In the genomic region with DNA sequence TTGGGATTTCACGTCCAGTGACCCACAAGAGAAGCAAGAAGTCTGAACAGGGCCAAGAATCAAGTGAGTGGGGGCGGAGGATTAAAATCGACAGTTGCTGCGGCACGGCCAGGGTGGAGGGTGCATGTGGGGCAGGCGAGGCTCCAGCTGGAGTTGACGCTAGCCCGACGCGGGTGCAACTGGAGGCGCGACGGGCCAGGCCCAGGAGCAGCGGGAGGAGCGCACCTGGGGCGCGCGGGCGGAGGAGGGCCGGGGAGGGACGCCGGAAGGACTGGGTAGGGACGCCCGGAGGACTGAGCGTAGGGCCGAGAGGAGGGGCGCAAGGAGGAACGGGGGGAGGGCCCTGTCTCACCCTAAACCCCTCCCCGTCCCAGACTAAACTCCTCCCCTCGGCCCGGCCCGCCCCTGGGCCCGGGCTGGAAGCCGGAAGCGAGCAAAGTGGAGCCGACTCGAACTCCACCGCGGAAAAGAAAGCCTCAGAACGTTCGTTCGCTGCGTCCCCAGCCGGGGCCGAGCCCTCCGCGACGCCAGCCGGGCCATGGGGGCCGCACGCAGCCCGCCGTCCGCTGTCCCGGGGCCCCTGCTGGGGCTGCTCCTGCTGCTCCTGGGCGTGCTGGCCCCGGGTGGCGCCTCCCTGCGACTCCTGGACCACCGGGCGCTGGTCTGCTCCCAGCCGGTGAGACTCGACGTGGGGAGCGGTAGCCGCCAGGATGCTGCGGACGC, we compare ENCODE assay signal across 8 cellular contexts. TPM values are rescaled to one million over a fixed set of nuclear protein-coding genes. Genes with fewer than 3 reads are reported as not detected.
A peak's percentile ranks its signal among the peaks of the same experiment; 100 is the strongest.
DNase-seq lines count a peak whose midpoint lies in the region; ATAC-seq and TF ChIP-seq lines count a peak whose summit lies in the region.

A gene with protein sequence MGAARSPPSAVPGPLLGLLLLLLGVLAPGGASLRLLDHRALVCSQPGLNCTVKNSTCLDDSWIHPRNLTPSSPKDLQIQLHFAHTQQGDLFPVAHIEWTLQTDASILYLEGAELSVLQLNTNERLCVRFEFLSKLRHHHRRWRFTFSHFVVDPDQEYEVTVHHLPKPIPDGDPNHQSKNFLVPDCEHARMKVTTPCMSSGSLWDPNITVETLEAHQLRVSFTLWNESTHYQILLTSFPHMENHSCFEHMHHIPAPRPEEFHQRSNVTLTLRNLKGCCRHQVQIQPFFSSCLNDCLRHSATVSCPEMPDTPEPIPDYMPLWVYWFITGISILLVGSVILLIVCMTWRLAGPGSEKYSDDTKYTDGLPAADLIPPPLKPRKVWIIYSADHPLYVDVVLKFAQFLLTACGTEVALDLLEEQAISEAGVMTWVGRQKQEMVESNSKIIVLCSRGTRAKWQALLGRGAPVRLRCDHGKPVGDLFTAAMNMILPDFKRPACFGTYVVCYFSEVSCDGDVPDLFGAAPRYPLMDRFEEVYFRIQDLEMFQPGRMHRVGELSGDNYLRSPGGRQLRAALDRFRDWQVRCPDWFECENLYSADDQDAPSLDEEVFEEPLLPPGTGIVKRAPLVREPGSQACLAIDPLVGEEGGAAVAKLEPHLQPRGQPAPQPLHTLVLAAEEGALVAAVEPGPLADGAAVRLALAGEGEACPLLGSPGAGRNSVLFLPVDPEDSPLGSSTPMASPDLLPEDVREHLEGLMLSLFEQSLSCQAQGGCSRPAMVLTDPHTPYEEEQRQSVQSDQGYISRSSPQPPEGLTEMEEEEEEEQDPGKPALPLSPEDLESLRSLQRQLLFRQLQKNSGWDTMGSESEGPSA (plus strand): TSS at position 447 of the 723 bp plus-strand sequence. CDS start 92 bp downstream, at position 539.

- H3K27ac ChIP-seq in adipose tissue (ENCODE audit: low read depth, low read length) (peak within 1 kb of the TSS; percentile 44), heart right ventricle (peak within 1 kb of the TSS; percentile 49 to 99 (median 90)), transverse colon (peak within 1 kb of the TSS; percentile 91 to 97 (median 93))

- WGBS in adipose tissue, 3 donors = 0 to 1% (median 1%) methylated on average over 51 to 68 of the region's 68 CpGs
- 1% methylated on average over 66 to 68 of the region's 68 CpGs for WGBS in heart right ventricle, 2 donors
- 0 to 1% methylated on average over 2 to 39 of the region's 68 CpGs for WGBS in transverse colon (ENCODE audit: low coverage in 1 of 2), 2 donors

- in situ Hi-C loops in transverse colon (cut with MboI; ENCODE audit: low pct_ligation_motif_present in 1 of 4, low pct_unique_long_range_greater_than_20kb in 1 of 4, low sequenced_read_pairs in 3 of 4) = no loop called here

- no peaks in the 10 kb centered on the region for H3K27me3 ChIP-seq in heart right ventricle
- H3K27me3 ChIP-seq in transverse colon = no peaks in the 10 kb centered on the region

- H3K4me3 ChIP-seq in heart right ventricle (peak within 1 kb of the TSS; percentile 72 to 98 (median 96)), transverse colon (peak within 1 kb of the TSS; percentile 83 to 92 (median 90))

- H3K4me1 ChIP-seq in heart right ventricle = peaks cover 0 to 48% (median 17%) of the 10 kb centered on the region in 9 donors
- peaks cover 0 to 29% (median 18%) of the 10 kb centered on the region in 4 donors for H3K4me1 ChIP-seq in transverse colon

- TF ChIP-seq EP300 in transverse colon (IDR thresholded peaks at IDR 0.05; ENCODE audit: low read depth) = no peak

- TF ChIP-seq POLR2A in transverse colon (IDR thresholded peaks at IDR 0.05) = peak; percentile 82

- TF ChIP-seq CTCF in GM10248 (IDR thresholded peaks at IDR 0.05; ENCODE audit: control extremely low read depth, extremely low read depth, low read depth, missing control alignments) (no peak), heart right ventricle (IDR thresholded peaks at IDR 0.05) (peak in 1 of 9 donors; percentile 4), transverse colon (IDR thresholded peaks at IDR 0.05) (no peak)

- ATAC-seq in HG02588 (IDR thresholded peaks at IDR 0.05; ENCODE audit: unreplicated experiment) (peak; percentile 92), heart right ventricle (peak; percentile 98 to 99 (median 99))

- CTCF ChIA-PET in GM10248 (lab: Yijun Ruan, JAX) = interaction anchor here (0.7 to 1.2 kb wide), 2 partner anchors 10 to 87 kb away, joined by 3 to 5 read pairs; no protein-coding TSS in a partner anchor

- peak; percentile 97 for DNase-seq in GM10248 (ENCODE audit: extremely low spot score)
- DNase-seq in NCI-H1105 (lab: John Stamatoyannopoulos, UW) = peak; percentile 82
- DNase-seq in SW 1271 (lab: John Stamatoyannopoulos, UW) = peak; percentile 5 to 39
- peak; percentile 92 to 93 for DNase-seq in heart right ventricle
- DNase-seq in pons (ENCODE audit: low spot score) = peak; percentile 80
- peak; percentile 96 for DNase-seq in transverse colon

- intact Hi-C loops in heart right ventricle (cut with DNase I) (loop anchor here in 8 of 10 donors (2.0 to 10.0 kb wide), 9 partner anchors 38 to 730 kb away; a partner anchor contains a TSS), transverse colon (cut with DNase I; ENCODE audit: low total_unique reads) (no loop called here)

- H3K9me3 ChIP-seq in heart right ventricle (no peaks in the 10 kb centered on the region), transverse colon (no peaks in the 10 kb centered on the region)

- H3K36me3 ChIP-seq in heart right ventricle (peaks cover 0 to 9% (median 0%) of the 10 kb centered on the region in 9 donors), transverse colon (no peaks in the 10 kb centered on the region)

- POLR2A ChIA-PET in GM10248 (lab: Yijun Ruan, JAX) = no interaction called here

RNA-seq across cellular contexts. Expression of the gene that starts here (rescaled TPM):
- polyA plus RNA-seq in adipose tissue (10 to 100 TPM in 2 of 3 donors, 1 to 10 TPM in 1; 5.0 to 19.7 (median 11.0) TPM), heart right ventricle (1 to 10 TPM; 4.5 to 4.6 TPM)
- total RNA-seq in heart right ventricle (10 to 100 TPM in 2 of 10 donors, 1 to 10 TPM in 8; 4.0 to 15.9 (median 5.9) TPM), transverse colon (10 to 100 TPM; 18.4 to 51.3 (median 32.9) TPM)

Comparison
In these comparisons a context has a peak if more than half of its experiments do, and no peak if none do; other contexts are left out.
1. Peak in every context shown above with its lines: DNase-seq, ATAC-seq, H3K4me3 ChIP-seq and H3K27ac ChIP-seq.
2. DNase-seq: peak in every context shown above with its lines; median percentile 97 in GM10248; 96 in transverse colon; 92 in heart right ventricle; 82 in NCI-H1105; 80 in pons; 22 in SW 1271.